ENCODE assay signal across 23 cellular contexts in the genomic region with DNA sequence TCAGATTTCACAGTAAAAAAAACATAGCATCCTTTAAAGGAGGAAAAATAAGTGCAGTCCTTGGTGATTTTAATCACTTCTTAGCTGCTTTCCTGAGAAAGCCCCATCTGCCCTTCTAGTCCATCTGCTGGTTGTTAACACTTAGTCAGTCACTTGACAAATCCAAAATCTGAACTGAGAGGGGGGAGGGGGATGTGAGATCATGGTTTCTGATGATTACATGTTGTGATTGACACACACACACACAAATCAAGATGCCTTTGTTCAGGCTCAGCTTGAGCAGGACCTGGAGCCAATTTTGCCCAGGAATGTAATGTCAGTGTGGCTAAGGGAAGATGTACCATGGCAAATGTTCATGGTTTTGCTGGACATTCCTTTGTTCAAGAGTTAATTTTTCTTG.
DNase-seq lines count a peak whose midpoint lies in the region; ATAC-seq, FAIRE-seq and TF ChIP-seq lines count a peak whose summit lies in the region.
"Had no signal": no experiment of that assay in that cellular context is flagged by ENCODE, and none has a peak within 500 bp of the region (broad histone marks: within the 10 kb centered on the region; RNA-seq: fewer than 3 reads in every experiment).

No MANE protein-coding gene starts in this region.

- no peak overlapping the region for H4K91ac ChIP-seq in H1 (replicated peaks; ENCODE audit: insufficient read length, low read length)

- no peak overlapping the region for H3K4me2 ChIP-seq in H1 (ENCODE audit: insufficient read depth in 1 of 2, low read depth in 2 of 2, low read length in 2 of 2)
- H3K4me2 ChIP-seq: SK-N-SH had no signal

- ATAC-seq in HG03460 (IDR thresholded peaks at IDR 0.05; ENCODE audit: unreplicated experiment): no peak
- ATAC-seq in pancreas: no peak
- ATAC-seq: HCT116, PC-3 had no signal

- H2AK5ac ChIP-seq in H1 (ENCODE audit: low read depth, low read length): no peak overlapping the region

- H3K4ac ChIP-seq in H1 (replicated peaks; ENCODE audit: insufficient read length, low read depth, low read length): no peak overlapping the region

- no peak overlapping the region for H4K5ac ChIP-seq in H1 (ENCODE audit: insufficient read length, low read depth, low read length)

- H3K36me3 ChIP-seq in H1 (ENCODE audit: control insufficient read depth in 2 of 4, insufficient read depth in 4 of 4, low read length in 3 of 4) (no peaks in the 10 kb centered on the region), pancreas (no peaks in the 10 kb centered on the region)

- no peak for TF ChIP-seq EP300 in H1 (IDR thresholded peaks at IDR 0.05; ENCODE audit: borderline replicate concordance in 1 of 2, low read depth in 2 of 2, low read length in 2 of 2)

- POLR2A ChIA-PET in H1 (lab: Charles Lee; ENCODE audit: partially characterized antibody): no interaction called here

- no peak overlapping the region for H3K56ac ChIP-seq in H1 (replicated peaks; ENCODE audit: insufficient read length, low read depth, low read length)

- H3K4me3 ChIP-seq in H1 (ENCODE audit: extremely low read depth in 1 of 4, insufficient read depth in 2 of 4, low read depth in 3 of 4, low read length in 4 of 4) (no peak overlapping the region), pancreas (no peak overlapping the region)

- H3K4me1 ChIP-seq in H1 (replicated peaks in 1 of 4; ENCODE audit: control insufficient read depth in 3 of 4, insufficient read depth in 4 of 4, low read length in 3 of 4): no peaks in the 10 kb centered on the region
- H3K4me1 ChIP-seq in pancreas: no peaks in the 10 kb centered on the region

- no peak overlapping the region for H3K18ac ChIP-seq in H1 (ENCODE audit: extremely low read depth, low read length)

- H2BK120ac ChIP-seq in H1 (replicated peaks; ENCODE audit: low read depth, low read length): no peak overlapping the region

- no peak overlapping the region for H3K14ac ChIP-seq in H1 (ENCODE audit: insufficient read length)

- no peak for TF ChIP-seq POLR2A in H1 (IDR thresholded peaks at IDR 0.05; ENCODE audit: control extremely low read depth in 1 of 2, low read depth in 2 of 2, low read length in 2 of 2)

- H2BK20ac ChIP-seq in H1 (ENCODE audit: low read length): no peak overlapping the region

- intact Hi-C loops in pancreas (cut with DNase I): no loop called here

- no peak overlapping the region for H2BK15ac ChIP-seq in H1 (ENCODE audit: low read length)

- H3K27me3 ChIP-seq in H1 (replicated peaks in 1 of 4; ENCODE audit: control insufficient read depth in 3 of 4, extremely low read depth in 1 of 4, insufficient read depth in 3 of 4, low read length in 3 of 4): no peaks in the 10 kb centered on the region
- H3K27me3 ChIP-seq in pancreas: no peaks in the 10 kb centered on the region

- peak; percentile 52 for DNase-seq in D341Med (ENCODE audit: low spot score)
- DNase-seq in NCI-H2171 treated with DMSO at 0.1 percent for 48 hours (lab: John Stamatoyannopoulos, UW): peak; percentile 61
- DNase-seq in NCI-H82 treated with DMSO at 0.1 percent for 48 hours (lab: John Stamatoyannopoulos, UW; ENCODE audit: unreplicated experiment): peak; percentile 91
- DNase-seq in H1 (ENCODE audit: low read depth in 1 of 2, low spot score in 2 of 2): no peak
- no peak for DNase-seq in NCI-H345 treated with DMSO at 0.1 percent for 48 hours (lab: John Stamatoyannopoulos, UW; ENCODE audit: unreplicated experiment)
- DNase-seq in activated CD4-positive, alpha-beta T cell treated with anti-CD3 and anti-CD28 coated beads, Interleukin-2, amount 50 U/mL, for 4 hours: no peak
- no peak for DNase-seq in pancreas
- DNase-seq: AML-193; Caco-2; CD4-positive, alpha-beta memory T cell; KBM-7; MV-4-11; NCI-H1105; NCI-H1436 treated with DMSO at 0.1 percent for 48 hours; NCI-H187 treated with DMSO at 0.1 percent for 48 hours; NCI-H748 treated with DMSO at 0.1 percent for 48 hours; NK-92 treated with Interleukin-12 subunit alpha and Interleukin-12 subunit beta, amount 100 ng/mL, for 24 hours; PC-3; SK-N-SH; SW 1271 had no signal

- FAIRE-seq in H1 (lab: Jason Lieb, UNC): no peak
- no peak for FAIRE-seq in pancreas (lab: Jason Lieb, UNC)
- FAIRE-seq: A204.1 had no signal

- H3K27ac ChIP-seq in H1 (ENCODE audit: low read depth, low read length): no peak overlapping the region
- H3K27ac ChIP-seq in pancreas: no peak overlapping the region

- H2AFZ ChIP-seq in H1 (ENCODE audit: low read length): 0 out of 2 replicates have a peak overlapping the region, but pooled peaks have one; percentile 5

- no peak overlapping the region for H2BK12ac ChIP-seq in H1 (ENCODE audit: low read depth, low read length)

- no peak overlapping the region for H4K8ac ChIP-seq in H1 (ENCODE audit: extremely low read depth, insufficient read depth, low read length)

- no peaks in the 10 kb centered on the region for H3K79me1 ChIP-seq in H1 (ENCODE audit: low read depth, low read length)

- no peaks in the 10 kb centered on the region for H3K9me3 ChIP-seq in H1 (ENCODE audit: insufficient read depth in 2 of 2, low read depth in 1 of 2, low read length in 1 of 2)
- H3K9me3 ChIP-seq in pancreas: no peaks in the 10 kb centered on the region
- H3K9me3 ChIP-seq: Caco-2, SK-N-SH had no signal

- no peak overlapping the region for H2BK5ac ChIP-seq in H1 (ENCODE audit: low read depth, low read length)

- no peaks in the 10 kb centered on the region for H3K79me2 ChIP-seq in H1 (ENCODE audit: control insufficient read depth in 1 of 2, insufficient read depth in 2 of 2, low read length in 2 of 2)

- no peaks in the 10 kb centered on the region for H4K20me1 ChIP-seq in H1 (replicated peaks in 1 of 2; ENCODE audit: control insufficient read depth in 1 of 2, insufficient read depth in 2 of 2, low read length in 2 of 2)

- H3K23me2 ChIP-seq in H1 (ENCODE audit: low read depth, low read length): no peaks in the 10 kb centered on the region

- TF ChIP-seq CTCF in H1 (IDR thresholded peaks at IDR 0.05; ENCODE audit: control extremely low read depth in 1 of 3, insufficient read depth in 1 of 3, low read depth in 1 of 3, low read length in 3 of 3) (no peak), pancreas (IDR thresholded peaks at IDR 0.05) (no peak)

- no peak overlapping the region for H3K9ac ChIP-seq in H1 (replicated peaks in 1 of 4; ENCODE audit: extremely low read depth in 1 of 4, low read depth in 3 of 4, low read length in 3 of 4)
- H3K9ac ChIP-seq: SK-N-SH had no signal

- TF ChIP-seq RAD21 in H1 (IDR thresholded peaks at IDR 0.05 in 1 of 2, conservative IDR thresholded peaks at IDR 0.05 in 1 of 2; ENCODE audit: low read depth in 2 of 2, low read length in 2 of 2): no peak

- CTCF ChIA-PET in H1 (lab: Charles Lee; ENCODE audit: partially characterized antibody): no interaction called here

- H3K23ac ChIP-seq in H1 (ENCODE audit: insufficient read length): no peak overlapping the region

TF ChIP-seq in H1, 55 proteins besides CTCF, POLR2A, EP300 and RAD21:
- TF ChIP-seq RFX5 (IDR thresholded peaks at IDR 0.05; ENCODE audit: borderline replicate concordance, low read depth, low read length) (no peak), BRCA1 (IDR thresholded peaks at IDR 0.05; ENCODE audit: low read depth, low read length) (no peak), HDAC2 (IDR thresholded peaks at IDR 0.05; ENCODE audit: borderline replicate concordance in 1 of 2, low read depth in 2 of 2, low read length in 2 of 2) (no peak), CTBP2 (IDR thresholded peaks at IDR 0.05; ENCODE audit: borderline replicate concordance, insufficient read depth, insufficient read length, low read length) (no peak), EZH2 (IDR thresholded peaks at IDR 0.05; ENCODE audit: low read depth, low read length, severe bottlenecking) (no peak), BCL11A (IDR thresholded peaks at IDR 0.05; ENCODE audit: low read depth in 2 of 2, low read length in 2 of 2) (no peak), JUN (IDR thresholded peaks at IDR 0.05; ENCODE audit: low read depth, low read length) (no peak), NRF1 (IDR thresholded peaks at IDR 0.05; ENCODE audit: low read depth, low read length) (no peak), TBP (IDR thresholded peaks at IDR 0.05; ENCODE audit: low read depth, low read length) (no peak), SRF (IDR thresholded peaks at IDR 0.05; ENCODE audit: low read depth, low read length) (no peak), ASH2L (IDR thresholded peaks at IDR 0.05; ENCODE audit: low read length) (no peak), BACH1 (IDR thresholded peaks at IDR 0.05; ENCODE audit: low read length) (no peak)

Comparison
In these comparisons a context has a peak if more than half of its experiments do, and no peak if none do; other contexts are left out.
1. DNase-seq: peak in D341Med (single experiment), NCI-H2171 treated with DMSO at 0.1 percent for 48 hours (single experiment) and NCI-H82 treated with DMSO at 0.1 percent for 48 hours (single experiment); none in H1 (0 of 2), NCI-H345 treated with DMSO at 0.1 percent for 48 hours (single experiment), activated CD4-positive, alpha-beta T cell treated with anti-CD3 and anti-CD28 coated beads, Interleukin-2, amount 50 U/mL, for 4 hours (0 of 2) and pancreas (0 of 6).